In the genomic region with DNA sequence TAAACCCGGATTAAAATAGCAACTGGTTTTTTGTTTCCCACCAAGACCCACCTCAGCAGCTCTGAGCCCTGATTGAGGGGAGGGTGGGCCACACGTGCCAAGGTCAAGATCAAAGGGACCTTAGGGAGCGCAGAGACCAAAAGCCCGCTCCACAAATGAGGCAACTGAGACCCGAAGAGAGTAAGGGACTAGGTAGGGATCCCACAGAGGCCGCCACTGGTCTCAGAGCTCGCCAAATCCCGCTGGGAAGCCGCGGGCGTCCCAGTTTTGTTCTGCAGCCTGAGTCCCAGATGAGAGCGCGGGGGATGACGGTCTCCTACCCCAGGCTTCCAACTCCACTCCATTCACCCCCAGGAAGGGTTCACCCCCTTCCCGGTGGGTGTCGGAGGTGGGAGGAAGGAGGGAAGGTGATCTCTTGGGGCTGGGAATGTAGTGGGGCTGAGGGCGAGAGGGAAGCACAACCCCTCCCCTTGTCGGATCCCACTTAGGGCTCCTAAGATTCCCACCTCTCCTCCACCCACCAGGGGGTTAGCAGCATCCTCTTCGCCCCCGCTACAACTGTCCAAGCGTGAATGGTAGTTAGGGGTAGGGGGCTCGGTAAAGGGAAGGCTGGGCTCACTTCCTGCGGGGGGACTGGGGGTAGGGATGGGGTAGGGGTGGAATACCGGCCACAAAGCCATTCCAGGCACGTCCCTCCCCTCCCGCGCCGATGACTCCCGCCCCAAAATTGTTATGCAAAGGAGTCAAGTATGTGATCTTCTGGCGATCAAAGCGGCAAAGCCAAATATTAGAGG, we compare ENCODE assay signal across 13 cellular contexts. TPM values are rescaled to one million over a fixed set of nuclear protein-coding genes. Genes with fewer than 3 reads are reported as not detected.
DNase-seq lines count a peak whose midpoint lies in the region; ATAC-seq, FAIRE-seq and TF ChIP-seq lines count a peak whose summit lies in the region.
"Had no signal": no experiment of that assay in that cellular context is flagged by ENCODE, and none has a peak within 500 bp of the region (broad histone marks: within the 10 kb centered on the region; RNA-seq: fewer than 3 reads in every experiment).

No MANE protein-coding gene starts in this region.

- peaks cover 100% of the 10 kb centered on the region for H3K27me3 Mint-ChIP-seq in brain
- H3K27me3 Mint-ChIP-seq in naive B cell, result peaks cover 61 to 89% (median 72%) of the 10 kb centered on the region in 3 donors

- peak overlapping the region; percentile 93 for H3K4me2 ChIP-seq in A549

- no peak for FAIRE-seq in A549 (lab: Jason Lieb, UNC)
- FAIRE-seq: islet of Langerhans had no signal

- H3K4me1 ChIP-seq in A549, result peaks cover 4% of the 10 kb centered on the region; the same call in 2 of the 3 replicates
- H3K4me1 ChIP-seq in esophagus squamous epithelium, result peaks cover 10 to 66% (median 16%) of the 10 kb centered on the region in 3 donors

- H3K9me3 Mint-ChIP-seq in brain (peaks cover 0 to 9% (median 0%) of the 10 kb centered on the region in 5 experiments), naive B cell (peaks cover 0 to 24% (median 6%) of the 10 kb centered on the region in 7 donors)
- H3K9me3 Mint-ChIP-seq: activated CD4-positive, alpha-beta memory T cell treated with anti-CD3 and anti-CD28 coated beads, Interleukin-2, amount 10 ng/mL, durations not matched to agents 7 days and 5 days; HFFc6 had no signal

- no peak for TF ChIP-seq RAD21 in A549 (conservative IDR thresholded peaks at IDR 0.05 in 1 of 2, IDR thresholded peaks at IDR 0.05 in 1 of 2)

- TF ChIP-seq POLR2A in A549 (IDR thresholded peaks at IDR 0.05; ENCODE audit: low read length) (no peak), esophagus squamous epithelium (IDR thresholded peaks at IDR 0.05) (no peak)

- CTCF ChIA-PET in A549 (lab: Yijun Ruan, JAX) (interaction anchor here (0.6 to 5.4 kb wide), 112 partner anchors 9 to 1791 kb away, joined by 3 to 71 read pairs (median 4); partner anchors contain the start of gene EN1), GM10248 (lab: Yijun Ruan, JAX) (interaction anchor here (0.6 to 2.5 kb wide), 39 partner anchors 7 to 841 kb away, joined by 3 to 49 read pairs (median 4); partner anchors contain the start of genes CCDC93 and EN1)

- no peaks in the 10 kb centered on the region for H3K36me3 ChIP-seq in esophagus squamous epithelium
- H3K36me3 ChIP-seq: stomach had no signal

- H3K27me3 ChIP-seq in esophagus squamous epithelium, result peaks cover 46 to 100% (median 75%) of the 10 kb centered on the region in 4 donors

- TF ChIP-seq CTCF in A549 (IDR thresholded peaks at IDR 0.05) (no peak), GM10248 (IDR thresholded peaks at IDR 0.05; ENCODE audit: control extremely low read depth, extremely low read depth, low read depth, missing control alignments) (no peak), brain (conservative IDR thresholded peaks at IDR 0.05) (no peak), esophagus squamous epithelium (IDR thresholded peaks at IDR 0.05) (no peak)

- POLR2A ChIA-PET in A549 (lab: Yijun Ruan, JAX), result no interaction called here
- POLR2A ChIA-PET in GM10248 (lab: Yijun Ruan, JAX), result no interaction called here

- 30% methylated on average over 22 of the region's 31 CpGs for WGBS in A549 (ENCODE audit: missing lambda C conversion rate)
- 3 to 7% methylated on average over 21 to 25 of the region's 31 CpGs for WGBS in esophagus squamous epithelium, 2 donors

- peak overlapping the region in 1 of 2 experiments; percentile 85; a peak in 3 of 6 replicates for H3K27ac ChIP-seq in A549
- no peak overlapping the region for H3K27ac ChIP-seq in esophagus squamous epithelium
- H3K27ac ChIP-seq: SK-N-MC, stomach had no signal

- H3K36me3 Mint-ChIP-seq in brain (no peaks in the 10 kb centered on the region), naive B cell (peaks cover 0 to 19% of the 10 kb centered on the region in 2 donors)

- no peak for DNase-seq in A549 (ENCODE audit: low read depth in 1 of 2, low spot score in 1 of 2)
- DNase-seq in GM10248 (ENCODE audit: extremely low spot score), result peak; percentile 24
- no peak for DNase-seq in naive B cell
- DNase-seq in esophagus squamous epithelium (lab: John Stamatoyannopoulos, UW), result no peak
- no peak for DNase-seq in NCI-H2107 treated with DMSO at 0.1 percent for 48 hours (lab: John Stamatoyannopoulos, UW; ENCODE audit: unreplicated experiment)

- H3K4me1 Mint-ChIP-seq in brain (peaks cover 37% of the 10 kb centered on the region), naive B cell (peaks cover 20 to 42% (median 29%) of the 10 kb centered on the region in 3 donors)

- H3K27ac Mint-ChIP-seq in brain (no peak overlapping the region), naive B cell (peak overlapping the region in 4 of 6 donors; percentile 51 to 91 (median 86))
- H3K27ac Mint-ChIP-seq: activated CD4-positive, alpha-beta memory T cell treated with anti-CD3 and anti-CD28 coated beads, Interleukin-2, amount 10 ng/mL, durations not matched to agents 7 days and 5 days; HFFc6 had no signal

- H3K4me3 ChIP-seq in A549, result peak overlapping the region; percentile 45
- H3K4me3 ChIP-seq in esophagus squamous epithelium, result peak overlapping the region in 1 of 4 donors; percentile 54

- H3K4me3 Mint-ChIP-seq in brain (peak overlapping the region; percentile 32 to 70 (median 49)), naive B cell (peak overlapping the region in 7 of 8 donors; percentile 47 to 81 (median 65))

- intact Hi-C loops in esophagus squamous epithelium (cut with DNase I), result no loop called here

- peak in 1 of 2 experiments; percentile 2; a peak in 1 of 6 replicates for ATAC-seq in A549
- ATAC-seq in naive B cell (ENCODE audit: low read depth in 2 of 2), result no peak
- no peak for ATAC-seq in HG02642 (IDR thresholded peaks at IDR 0.05; ENCODE audit: poor library complexity, unreplicated experiment)
- no peak for ATAC-seq in HG02798 (IDR thresholded peaks at IDR 0.05; ENCODE audit: poor library complexity, unreplicated experiment)

- TF ChIP-seq EP300 in A549 (IDR thresholded peaks at IDR 0.05), result no peak

- H3K9me3 ChIP-seq in A549, result no peaks in the 10 kb centered on the region
- no peaks in the 10 kb centered on the region for H3K9me3 ChIP-seq in esophagus squamous epithelium
- H3K9me3 ChIP-seq: stomach had no signal

TF ChIP-seq in A549, 52 proteins besides CTCF, POLR2A, EP300 and RAD21:
- TF ChIP-seq ESRRA (IDR thresholded peaks at IDR 0.05; ENCODE audit: borderline replicate concordance, low read length), result no peak
- TF ChIP-seq, protein P1, sequence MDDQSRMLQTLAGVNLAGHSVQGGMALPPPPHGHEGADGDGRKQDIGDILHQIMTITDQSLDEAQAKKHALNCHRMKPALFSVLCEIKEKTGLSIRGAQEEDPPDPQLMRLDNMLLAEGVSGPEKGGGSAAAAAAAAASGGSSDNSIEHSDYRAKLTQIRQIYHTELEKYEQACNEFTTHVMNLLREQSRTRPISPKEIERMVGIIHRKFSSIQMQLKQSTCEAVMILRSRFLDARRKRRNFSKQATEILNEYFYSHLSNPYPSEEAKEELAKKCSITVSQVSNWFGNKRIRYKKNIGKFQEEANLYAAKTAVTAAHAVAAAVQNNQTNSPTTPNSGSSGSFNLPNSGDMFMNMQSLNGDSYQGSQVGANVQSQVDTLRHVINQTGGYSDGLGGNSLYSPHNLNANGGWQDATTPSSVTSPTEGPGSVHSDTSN (IDR thresholded peaks at IDR 0.05), result no peak
- TF ChIP-seq ZSCAN20 (CRISPR knock-in tag; IDR thresholded peaks at IDR 0.05), result no peak
- no peak for TF ChIP-seq MAFK (IDR thresholded peaks at IDR 0.05; ENCODE audit: partially characterized antibody)
- TF ChIP-seq E2F6 (IDR thresholded peaks at IDR 0.05; ENCODE audit: borderline replicate concordance, low read depth), result no peak
- no peak for TF ChIP-seq JUN (IDR thresholded peaks at IDR 0.05)
- TF ChIP-seq EHMT2 (IDR thresholded peaks at IDR 0.05; ENCODE audit: low read depth), result no peak
- no peak for TF ChIP-seq FOSB (CRISPR knock-in tag; IDR thresholded peaks at IDR 0.05)
- TF ChIP-seq KDM1A (IDR thresholded peaks at IDR 0.05; ENCODE audit: low read depth), result no peak

RNA-seq across cellular contexts. Expression of gene EN1, which starts 7.3 kb away (rescaled TPM):
- polyA plus RNA-seq in A549 (2011; rRNA removed) (0.05 and 0.06 TPM in 2 replicates), A549 (2017; fragmentation: RNase III; extraction: RNeasy Plus Mini Kit Qiagen cat#74134 plus additional on column Dnase treatment) (0.62 to 0.92 TPM (median 0.90 TPM) in 3 replicates), brain (ENCODE audit: insufficient read depth, low read depth, low replicate concordance) (not detected), naive B cell (ENCODE audit: low read depth in 6 of 6) (not detected)
- 0.13 and 0.19 TPM in 2 replicates for polyA plus RNA-seq in A549 (2012; cell fraction: cytosol; rRNA removed)
- 0.09 and 0.13 TPM in 2 replicates for polyA plus RNA-seq in A549 (2012; cell fraction: nucleus; rRNA removed)
- not detected in 2 replicates for polyA minus RNA-seq in A549 (2011; rRNA and poly(A)+ RNA removed)
- total RNA-seq in esophagus squamous epithelium, result not detected
- total RNA-seq: activated CD4-positive, alpha-beta memory T cell treated with anti-CD3 and anti-CD28 coated beads, Interleukin-2, amount 10 ng/mL, durations not matched to agents 7 days and 5 days; HFFc6; stomach had no signal
- polyA plus RNA-seq: stomach had no signal

Comparison
In these comparisons a context has a peak if more than half of its experiments do, and no peak if none do; other contexts are left out.
1. H3K27ac Mint-ChIP-seq: peak in naive B cell (4 of 6); none in brain (0 of 5).